Comparison of ENCODE assay signal across 8 cellular contexts in genomic region chr4:177554966-177555574, GRCh38.
DNase-seq lines count a peak whose midpoint lies in the region; ATAC-seq, FAIRE-seq and TF ChIP-seq lines count a peak whose summit lies in the region.

No MANE protein-coding gene starts in this region.

- WGBS in A549 (ENCODE audit: missing lambda C conversion rate) = 2% methylated on average over 2 of the region's 2 CpGs

- peak; percentile 70 for TF ChIP-seq CTCF in A549 (IDR thresholded peaks at IDR 0.05)
- peak; percentile 39 for TF ChIP-seq CTCF in lower lobe of right lung (IDR thresholded peaks at IDR 0.05)

- H3K4me3 ChIP-seq in A549 = no peak overlapping the region
- no peak overlapping the region for H3K4me3 ChIP-seq in lower lobe of right lung

- H3K9me3 ChIP-seq in A549 = no peaks in the 10 kb centered on the region
- H3K9me3 ChIP-seq in lower lobe of right lung = no peaks in the 10 kb centered on the region

- ATAC-seq in A549 (no peak), lower lobe of right lung (no peak)

- H3K36me3 ChIP-seq in lower lobe of right lung = no peaks in the 10 kb centered on the region

- no peak for TF ChIP-seq POLR2A in A549 (IDR thresholded peaks at IDR 0.05; ENCODE audit: low read length)

- TF ChIP-seq RAD21 in A549 (conservative IDR thresholded peaks at IDR 0.05 in 1 of 2, IDR thresholded peaks at IDR 0.05 in 1 of 2) = peak; percentile 80 to 86

- DNase-seq in A549 (ENCODE audit: low read depth in 1 of 2, low spot score in 1 of 2) (peak in 1 of 2 experiments; percentile 19), ELR (ENCODE audit: low read depth) (peak; percentile 47), HuH-7.5 (ENCODE audit: low spot score) (peak; percentile 24), astrocyte of the hippocampus (ENCODE audit: low read depth, low spot score) (peak; percentile 53), lower lobe of right lung (no peak), NCI-H774 (lab: John Stamatoyannopoulos, UW) (no peak), CD1c-positive myeloid dendritic cell (ENCODE audit: extremely low spot score) (no peak), RKO (ENCODE audit: low spot score) (no peak)

- no peak overlapping the region for H3K4me2 ChIP-seq in A549

- H3K27ac ChIP-seq in A549 = no peak overlapping the region
- H3K27ac ChIP-seq in lower lobe of right lung = no peak overlapping the region

- no peaks in the 10 kb centered on the region for H3K27me3 ChIP-seq in lower lobe of right lung (ENCODE audit: low read depth)

- FAIRE-seq in A549 (lab: Jason Lieb, UNC) = no peak

- CTCF ChIA-PET in A549 (lab: Yijun Ruan, JAX) = interaction anchor here (1.1 to 1.6 kb wide), 4 partner anchors 8 to 1010 kb away, joined by 3 read pairs; no protein-coding TSS in a partner anchor

- intact Hi-C loops in lower lobe of right lung (cut with DNase I) = no loop called here

- H3K4me1 ChIP-seq in A549 = no peaks in the 10 kb centered on the region
- no peaks in the 10 kb centered on the region for H3K4me1 ChIP-seq in lower lobe of right lung

- TF ChIP-seq EP300 in A549 (IDR thresholded peaks at IDR 0.05) = no peak

- POLR2A ChIA-PET in A549 (lab: Yijun Ruan, JAX) = no interaction called here

TF ChIP-seq in A549, 52 proteins besides CTCF, POLR2A, EP300 and RAD21:
- TF ChIP-seq CBX8 (IDR thresholded peaks at IDR 0.05) (no peak), SMC3 (IDR thresholded peaks at IDR 0.05) (peak; percentile 76)

Comparison
In these comparisons a context has a peak if more than half of its experiments do, and no peak if none do; other contexts are left out.
1. DNase-seq: peak in ELR (single experiment), HuH-7.5 (single experiment) and astrocyte of the hippocampus (single experiment); none in lower lobe of right lung (single experiment), NCI-H774 (single experiment), CD1c-positive myeloid dendritic cell (single experiment) and RKO (single experiment).